In the genomic region with DNA sequence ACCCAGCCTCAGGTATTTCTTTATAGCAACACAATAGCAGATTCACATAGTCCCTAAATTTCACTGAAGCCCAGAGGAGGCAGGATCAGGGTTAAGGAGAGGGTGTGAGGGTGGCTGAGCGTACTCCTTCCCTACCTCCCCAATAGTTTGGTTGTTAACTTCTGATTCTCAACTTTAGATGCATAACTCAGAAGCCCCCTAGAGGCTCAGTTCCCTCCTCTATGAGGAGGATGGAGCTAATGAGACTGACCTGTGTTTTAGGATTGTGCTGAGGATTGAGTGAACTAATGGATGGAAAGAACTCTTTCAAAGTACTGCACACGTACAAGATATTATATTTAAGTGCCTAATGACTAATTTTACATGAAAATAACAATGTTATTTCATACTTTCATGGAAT, we compare ENCODE assay signal across 29 cellular contexts.
A peak's percentile ranks its signal among the peaks of the same experiment; 100 is the strongest.
DNase-seq lines count a peak whose midpoint lies in the region; ATAC-seq, FAIRE-seq and TF ChIP-seq lines count a peak whose summit lies in the region.
"Had no signal": no experiment of that assay in that cellular context is flagged by ENCODE, and none has a peak within 500 bp of the region (broad histone marks: within the 10 kb centered on the region; RNA-seq: fewer than 3 reads in every experiment).

No MANE protein-coding gene starts in this region.

- no peak overlapping the region for H2AK5ac ChIP-seq in H1 (ENCODE audit: low read depth, low read length)

- H3K18ac ChIP-seq in H1 (ENCODE audit: extremely low read depth, low read length) = no peak overlapping the region

- H3K4me2 ChIP-seq in HepG2 (ENCODE audit: low read depth, low read length) = no peak overlapping the region
- no peak overlapping the region for H3K4me2 ChIP-seq in H1 (ENCODE audit: insufficient read depth in 1 of 2, low read depth in 2 of 2, low read length in 2 of 2)
- H3K4me2 ChIP-seq: KMS-11 had no signal

- intact Hi-C loops in HepG2 (cut with micrococcal nuclease; ENCODE audit: unreplicated experiment) = no loop called here
- intact Hi-C loops in right lobe of liver (cut with DNase I) = no loop called here

- H2BK20ac ChIP-seq in H1 (ENCODE audit: low read length) = no peak overlapping the region

- H3K27me3 ChIP-seq in HepG2 (ENCODE audit: control insufficient read depth in 1 of 2, insufficient read depth in 2 of 2, low read length in 2 of 2) = no peaks in the 10 kb centered on the region; a peak in 1 of 5 replicates
- H3K27me3 ChIP-seq in right lobe of liver = no peaks in the 10 kb centered on the region
- H3K27me3 ChIP-seq in H1 (replicated peaks in 1 of 4; ENCODE audit: control insufficient read depth in 3 of 4, extremely low read depth in 1 of 4, insufficient read depth in 3 of 4, low read length in 3 of 4) = no peaks in the 10 kb centered on the region
- H3K27me3 ChIP-seq: colonic mucosa, pancreas, upper lobe of left lung had no signal

- H3K36me3 ChIP-seq in HepG2 (replicated peaks in 1 of 2; ENCODE audit: control insufficient read depth in 1 of 2, insufficient read depth in 2 of 2, low read length in 2 of 2) = no peaks in the 10 kb centered on the region
- H3K36me3 ChIP-seq in right lobe of liver = no peaks in the 10 kb centered on the region
- H3K36me3 ChIP-seq in H1 (ENCODE audit: control insufficient read depth in 2 of 4, insufficient read depth in 4 of 4, low read length in 3 of 4) = no peaks in the 10 kb centered on the region
- H3K36me3 ChIP-seq: colonic mucosa, pancreas, upper lobe of left lung had no signal

- no peak for FAIRE-seq in HepG2 (lab: Jason Lieb, UNC)
- no peak for FAIRE-seq in H1 (lab: Jason Lieb, UNC)
- FAIRE-seq: A204.1, pancreas had no signal

- H3K23me2 ChIP-seq in H1 (ENCODE audit: low read depth, low read length) = no peaks in the 10 kb centered on the region

- no peak for TF ChIP-seq CTCF in HepG2 (CRISPR knock-in tag; IDR thresholded peaks at IDR 0.05)
- no peak for TF ChIP-seq CTCF in right lobe of liver (IDR thresholded peaks at IDR 0.05)
- TF ChIP-seq CTCF in H1 (IDR thresholded peaks at IDR 0.05; ENCODE audit: control extremely low read depth in 1 of 3, insufficient read depth in 1 of 3, low read depth in 1 of 3, low read length in 3 of 3) = peak in 2 of 3 experiments; percentile 17 to 35; a peak in 2 of 4 replicates

- H3K9ac ChIP-seq in HepG2 (ENCODE audit: insufficient read depth, low read depth, low read length) (no peak overlapping the region), H1 (replicated peaks in 1 of 4; ENCODE audit: extremely low read depth in 1 of 4, low read depth in 3 of 4, low read length in 3 of 4) (no peak overlapping the region)
- H3K9ac ChIP-seq: KMS-11 had no signal

- H2AFZ ChIP-seq in HepG2 (ENCODE audit: low read length) = no peak overlapping the region
- H2AFZ ChIP-seq in H1 (ENCODE audit: low read length) = no peak overlapping the region

- H2BK12ac ChIP-seq in H1 (ENCODE audit: low read depth, low read length) = no peak overlapping the region

- 27% methylated on average over 2 of the region's 2 CpGs for WGBS in HepG2 (ENCODE audit: low lambda C conversion rate)
- 28% methylated on average over 2 of the region's 2 CpGs for WGBS in right lobe of liver (ENCODE audit: insufficient coverage, low coverage, low lambda C conversion rate, missing lambda C conversion rate)
- 70% methylated on average over 2 of the region's 2 CpGs; no CpG with 5 or more reads in 1 of the 2 experiments for WGBS in H1 (ENCODE audit: extremely low coverage in 1 of 2, insufficient coverage in 1 of 2, insufficient read length in 1 of 2, insufficient replicate concordance in 2 of 2, low coverage in 1 of 2, low lambda C conversion rate in 2 of 2, missing lambda C conversion rate in 1 of 2), 2 experiments

- H3K4ac ChIP-seq in H1 (replicated peaks; ENCODE audit: insufficient read length, low read depth, low read length) = no peak overlapping the region

- no peaks in the 10 kb centered on the region for H3K79me2 ChIP-seq in HepG2 (ENCODE audit: insufficient read depth, low read length)
- H3K79me2 ChIP-seq in H1 (ENCODE audit: control insufficient read depth in 1 of 2, insufficient read depth in 2 of 2, low read length in 2 of 2) = no peaks in the 10 kb centered on the region

- H4K5ac ChIP-seq in H1 (ENCODE audit: insufficient read length, low read depth, low read length) = no peak overlapping the region

- no TSS peak for BruUV-seq in HepG2 (replicated peaks; lab: Mats Ljungman, UMichigan)

- H3K27ac ChIP-seq in HepG2 (ENCODE audit: extremely low read length, insufficient read depth, low read length) = no peak overlapping the region
- no peak overlapping the region for H3K27ac ChIP-seq in right lobe of liver
- no peak overlapping the region for H3K27ac ChIP-seq in H1 (ENCODE audit: low read depth, low read length)
- H3K27ac ChIP-seq: colonic mucosa, epithelial cell of prostate, KMS-11, pancreas, SK-N-MC, skin epidermis, upper lobe of left lung had no signal

- no peak overlapping the region for H3K23ac ChIP-seq in H1 (ENCODE audit: insufficient read length)

- no peak overlapping the region for H2BK5ac ChIP-seq in H1 (ENCODE audit: low read depth, low read length)

- POLR2A ChIA-PET in HepG2 (lab: Yijun Ruan, JAX) = no interaction called here
- POLR2A ChIA-PET in H1 (lab: Charles Lee; ENCODE audit: partially characterized antibody) = no interaction called here

- CTCF ChIA-PET in HepG2 (lab: Yijun Ruan, JAX; ENCODE audit: low intra/inter-chr PET ratio, low total read pairs) = no interaction called here
- CTCF ChIA-PET in H1 (lab: Charles Lee; ENCODE audit: partially characterized antibody) = interaction anchor here (0.6 to 2.5 kb wide), 4 partner anchors 11 to 1465 kb away, joined by 3 to 12 read pairs (median 3); no protein-coding TSS in a partner anchor

- in situ Hi-C loops in HepG2 (cut with HindIII; ENCODE audit: extremely low pct_ligation_motif_present, low pct_unique_long_range_greater_than_20kb) = no loop called here

- H4K20me1 ChIP-seq in HepG2 (ENCODE audit: insufficient read depth, low read length) (no peaks in the 10 kb centered on the region), H1 (replicated peaks in 1 of 2; ENCODE audit: control insufficient read depth in 1 of 2, insufficient read depth in 2 of 2, low read length in 2 of 2) (no peaks in the 10 kb centered on the region)

- no peak overlapping the region for H4K91ac ChIP-seq in H1 (replicated peaks; ENCODE audit: insufficient read length, low read length)

- peaks cover 3% of the 10 kb centered on the region for H3K4me1 ChIP-seq in HepG2 (ENCODE audit: insufficient read depth, low read length)
- no peaks in the 10 kb centered on the region for H3K4me1 ChIP-seq in right lobe of liver
- no peaks in the 10 kb centered on the region for H3K4me1 ChIP-seq in H1 (replicated peaks in 1 of 4; ENCODE audit: control insufficient read depth in 3 of 4, insufficient read depth in 4 of 4, low read length in 3 of 4)
- H3K4me1 ChIP-seq: colonic mucosa, pancreas, upper lobe of left lung had no signal

- H3K4me3 ChIP-seq in HepG2 (replicated peaks in 1 of 3; ENCODE audit: insufficient read depth in 1 of 3, low read depth in 2 of 3, low read length in 3 of 3) (no peak overlapping the region), right lobe of liver (no peak overlapping the region), H1 (ENCODE audit: extremely low read depth in 1 of 4, insufficient read depth in 2 of 4, low read depth in 3 of 4, low read length in 4 of 4) (no peak overlapping the region)
- H3K4me3 ChIP-seq: colonic mucosa, pancreas, SK-N-MC, skin epidermis, upper lobe of left lung had no signal

- H2BK120ac ChIP-seq in H1 (replicated peaks; ENCODE audit: low read depth, low read length) = no peak overlapping the region

- H2BK15ac ChIP-seq in H1 (ENCODE audit: low read length) = no peak overlapping the region

- H3K14ac ChIP-seq in H1 (ENCODE audit: insufficient read length) = no peak overlapping the region

- H3K79me1 ChIP-seq in H1 (ENCODE audit: low read depth, low read length) = no peaks in the 10 kb centered on the region

- no peak for TF ChIP-seq EP300 in HepG2 (IDR thresholded peaks at IDR 0.05; ENCODE audit: low read depth in 2 of 2, low read length in 2 of 2)
- TF ChIP-seq EP300 in HepG2 (CRISPR knock-in tag; IDR thresholded peaks at IDR 0.05; ENCODE audit: borderline replicate concordance) = no peak
- TF ChIP-seq EP300 in H1 (IDR thresholded peaks at IDR 0.05; ENCODE audit: borderline replicate concordance in 1 of 2, low read depth in 2 of 2, low read length in 2 of 2) = no peak

- no peak overlapping the region for H3K56ac ChIP-seq in H1 (replicated peaks; ENCODE audit: insufficient read length, low read depth, low read length)

- H4K8ac ChIP-seq in H1 (ENCODE audit: extremely low read depth, insufficient read depth, low read length) = no peak overlapping the region

- no peak for TF ChIP-seq POLR2A in HepG2 (IDR thresholded peaks at IDR 0.05; ENCODE audit: insufficient read depth in 1 of 2, low read depth in 2 of 2, low read length in 2 of 2)
- TF ChIP-seq POLR2A in right lobe of liver (IDR thresholded peaks at IDR 0.05) = no peak
- no peak for TF ChIP-seq POLR2A in H1 (IDR thresholded peaks at IDR 0.05; ENCODE audit: control extremely low read depth in 1 of 2, low read depth in 2 of 2, low read length in 2 of 2)

- TF ChIP-seq RAD21 in HepG2 (CRISPR knock-in tag; IDR thresholded peaks at IDR 0.05) (no peak), H1 (IDR thresholded peaks at IDR 0.05 in 1 of 2, conservative IDR thresholded peaks at IDR 0.05 in 1 of 2; ENCODE audit: low read depth in 2 of 2, low read length in 2 of 2) (peak; percentile 26 to 29; a peak in 3 of 4 replicates)

- peak; percentile 41; the same call in 1 of the 3 replicates for ATAC-seq in HepG2
- no peak for ATAC-seq in right lobe of liver
- no peak for ATAC-seq in HG03045 (IDR thresholded peaks at IDR 0.05; ENCODE audit: unreplicated experiment)
- ATAC-seq: left colon; pancreas; stimulated activated memory B cell treated with anti-CD40 and anti-IgM and Interleukin-4, amounts not matched to agents 10 μg/mL and 1 μg/mL and 100 μg/mL, for 72 hours had no signal

- no peaks in the 10 kb centered on the region for H3K9me3 ChIP-seq in HepG2 (ENCODE audit: low read length)
- H3K9me3 ChIP-seq in right lobe of liver = no peaks in the 10 kb centered on the region
- H3K9me3 ChIP-seq in H1 (ENCODE audit: insufficient read depth in 2 of 2, low read depth in 1 of 2, low read length in 1 of 2) = no peaks in the 10 kb centered on the region
- H3K9me3 ChIP-seq: colonic mucosa, pancreas, upper lobe of left lung had no signal

- DNase-seq in HepG2 (ENCODE audit: low spot score) (no peak), right lobe of liver (no peak), NAMALWA (ENCODE audit: low spot score) (peak; percentile 9), H1 (ENCODE audit: low read depth in 1 of 2, low spot score in 2 of 2) (no peak), LoVo (ENCODE audit: low spot score) (no peak), NCI-H1092 treated with DMSO at 0.1 percent for 48 hours (lab: John Stamatoyannopoulos, UW) (no peak), NCI-H2227 treated with DMSO at 0.1 percent for 48 hours (lab: John Stamatoyannopoulos, UW) (no peak)
- DNase-seq: activated CD4-positive, alpha-beta memory T cell treated with anti-CD3 and anti-CD28 coated beads, Interleukin-2, amount 10 ng/mL, durations not matched to agents 7 days and 5 days; activated CD8-positive, alpha-beta memory T cell treated with anti-CD3 and anti-CD28 coated beads, Interleukin-2, amount 50 U/mL, for 4 hours; activated naive CD4-positive, alpha-beta T cell; CD8-positive, alpha-beta memory T cell; colonic mucosa; effector CD8-positive, alpha-beta T cell; hippocampal formation; left colon; mammary epithelial cell; NCI-H1436 treated with DMSO at 0.1 percent for 48 hours; NCI-H2081 treated with DMSO at 0.1 percent for 48 hours; pancreas; retina; substantia nigra; upper lobe of left lung had no signal

Comparison
In these comparisons a context has a peak if more than half of its experiments do, and no peak if none do; other contexts are left out.
1. CTCF ChIP-seq: peak in H1 (2 of 3); none in HepG2 (single experiment) and right lobe of liver (0 of 4).
2. Of the 41 proteins assayed by ChIP-seq in both HepG2 and H1: peak only in HepG2: none; only in H1: CTCF and RAD21; in both: none; in neither: 39.